ENCODE assay signal across 23 cellular contexts in genomic region chr6:143038845-143039244, GRCh38. TPM values are rescaled to one million over a fixed set of nuclear protein-coding genes. Genes with fewer than 3 reads are reported as not detected.
DNase-seq lines count a peak whose midpoint lies in the region; ATAC-seq, FAIRE-seq and TF ChIP-seq lines count a peak whose summit lies in the region.
"Had no signal": no experiment of that assay in that cellular context is flagged by ENCODE, and none has a peak within 500 bp of the region (broad histone marks: within the 10 kb centered on the region; RNA-seq: fewer than 3 reads in every experiment).

No MANE protein-coding gene starts in this region.

- H3K4me2 ChIP-seq in Loucy (ENCODE audit: low read depth, low read length, poor library complexity, severe bottlenecking): no peak overlapping the region
- no peak overlapping the region for H3K4me2 ChIP-seq in GM12878 (ENCODE audit: control insufficient read depth, insufficient read depth)
- H3K4me2 ChIP-seq: neural progenitor cell had no signal

- TF ChIP-seq EP300 in GM12878 (IDR thresholded peaks at IDR 0.05; ENCODE audit: borderline replicate concordance in 1 of 2, control insufficient read depth in 1 of 2, low read depth in 2 of 2, low read length in 2 of 2): no peak

- TF ChIP-seq RAD21 in GM12878 (IDR thresholded peaks at IDR 0.05; ENCODE audit: insufficient read depth, low read depth, low read length): peak; percentile 35

- peak; percentile 25 for TF ChIP-seq CTCF in CD4-positive, alpha-beta T cell (IDR thresholded peaks at IDR 0.05)
- TF ChIP-seq CTCF in GM13977 (IDR thresholded peaks at IDR 0.05; ENCODE audit: extremely low read depth, insufficient read depth, missing control alignments) (peak; percentile 22), Loucy (conservative IDR thresholded peaks at IDR 0.05; ENCODE audit: low read length) (peak; percentile 32; the same call in 1 of the 2 replicates), GM12878 (IDR thresholded peaks at IDR 0.05 in 2 of 3, conservative IDR thresholded peaks at IDR 0.05 in 1 of 3; ENCODE audit: control insufficient read depth in 2 of 3, extremely low read depth in 1 of 3, insufficient read depth in 1 of 3, low read depth in 3 of 3, low read length in 3 of 3) (peak; percentile 20 to 29 (median 28); a peak in 4 of 6 replicates)

- no peak overlapping the region for H3K4me3 Mint-ChIP-seq in CD4-positive, alpha-beta T cell
- H3K4me3 Mint-ChIP-seq: brain, neural progenitor cell had no signal

- H3K27me3 Mint-ChIP-seq in CD4-positive, alpha-beta T cell: peaks cover 12% of the 10 kb centered on the region

- H3K36me3 Mint-ChIP-seq in CD4-positive, alpha-beta T cell (ENCODE audit: low read depth): no peaks in the 10 kb centered on the region
- H3K36me3 Mint-ChIP-seq: brain, neural progenitor cell had no signal

- H3K79me2 ChIP-seq in Loucy (ENCODE audit: insufficient read depth, low read length): no peaks in the 10 kb centered on the region
- no peaks in the 10 kb centered on the region for H3K79me2 ChIP-seq in GM12878 (ENCODE audit: control insufficient read depth, insufficient read depth, low read length)

- intact Hi-C loops in CD4-positive, alpha-beta T cell (cut with DNase I, micrococcal nuclease): loop anchor here in 1 of 2 experiments (10.0 kb wide), 1 partner anchor 386 kb away; no protein-coding TSS in a partner anchor
- intact Hi-C loops in GM12878 (cut with micrococcal nuclease; ENCODE audit: unreplicated experiment): loop anchor here (5.0 kb wide), 1 partner anchor 92 kb away; the partner anchor contains the start of gene HIVEP2

- CTCF ChIA-PET in CD4-positive, alpha-beta T cell (lab: Charles Lee): no interaction called here
- CTCF ChIA-PET in GM12878 (lab: Yijun Ruan, JAX): interaction anchor here (1.0 to 1.1 kb wide), 2 partner anchors 13 to 345 kb away, joined by 3 to 4 read pairs; no protein-coding TSS in a partner anchor

- in situ Hi-C loops in GM13977 (cut with MboI; ENCODE audit: low pct_unique_long_range_greater_than_20kb, low sequenced_read_pairs, unreplicated experiment): loop anchor here (25.0 kb wide), 1 partner anchor 352 kb away; no protein-coding TSS in a partner anchor
- in situ Hi-C loops in GM12878 (cut with MboI): loop anchor here (5.0 kb wide), 1 partner anchor 347 kb away; no protein-coding TSS in a partner anchor

- SMC1A ChIA-PET in GM12878 (lab: Charles Lee; ENCODE audit: uncharacterized antibody, unreplicated experiment): interaction anchor here (1.0 kb wide), 1 partner anchor 24 kb away, joined by 3 read pairs; no protein-coding TSS in a partner anchor

- H3K9me3 Mint-ChIP-seq in CD4-positive, alpha-beta T cell: no peaks in the 10 kb centered on the region
- H3K9me3 Mint-ChIP-seq: neural progenitor cell had no signal

- no TSS peak for BruUV-seq in GM12878 (replicated peaks; lab: Mats Ljungman, UMichigan)

- no peak overlapping the region for H3K27ac ChIP-seq in CD4-positive, alpha-beta T cell (ENCODE audit: low read depth, low read length)
- H3K27ac ChIP-seq in GM12878 (ENCODE audit: control insufficient read depth, insufficient read depth): no peak overlapping the region
- H3K27ac ChIP-seq: gastrocnemius medialis, neural progenitor cell had no signal

- no peak for FAIRE-seq in GM12878 (lab: Jason Lieb, UNC)

- H3K27ac Mint-ChIP-seq in CD4-positive, alpha-beta T cell: no peak overlapping the region
- H3K27ac Mint-ChIP-seq: brain, neural progenitor cell had no signal

- TF ChIP-seq POLR2A in GM12878 (IDR thresholded peaks at IDR 0.05; ENCODE audit: low read depth, low read length): no peak

- ATAC-seq in CD4-positive, alpha-beta T cell (ENCODE audit: poor library complexity): peak; percentile 63
- ATAC-seq in GM12878 (peak; percentile 69), HG02798 (IDR thresholded peaks at IDR 0.05; ENCODE audit: poor library complexity, unreplicated experiment) (no peak)
- ATAC-seq: esophagus mucosa, gastrocnemius medialis, SK-N-SH treated with all-trans-retinoic acid at 6 μM for 48 hours had no signal

- H3K27me3 ChIP-seq in CD4-positive, alpha-beta T cell (ENCODE audit: control insufficient read depth, insufficient read depth, low read length): no peaks in the 10 kb centered on the region
- no peaks in the 10 kb centered on the region for H3K27me3 ChIP-seq in Loucy (ENCODE audit: insufficient read depth, low read length, poor library complexity, severe bottlenecking)
- peaks cover 0 to 2% of the 10 kb centered on the region in 2 experiments; a peak in 1 of 4 replicates for H3K27me3 ChIP-seq in GM12878 (replicated peaks in 1 of 2; ENCODE audit: control insufficient read depth in 2 of 2, insufficient read depth in 2 of 2, low read length in 1 of 2)
- H3K27me3 ChIP-seq: gastrocnemius medialis, neural progenitor cell had no signal

- no peak for DNase-seq in CD4-positive, alpha-beta T cell
- DNase-seq in GM13977 (ENCODE audit: low spot score) (no peak), GM12878 (ENCODE audit: low read depth, low spot score) (no peak), NCI-H1417 treated with DMSO at 0.1 percent for 48 hours (lab: John Stamatoyannopoulos, UW) (no peak), DMS79 treated with DMSO at 0.1 percent for 48 hours (lab: John Stamatoyannopoulos, UW) (no peak), COLO668 (lab: John Stamatoyannopoulos, UW; ENCODE audit: unreplicated experiment) (no peak)
- DNase-seq: activated T-cell treated with anti-CD3 and anti-CD28 coated beads, Interleukin-2, amount 50 U/mL, for 1 hour; effector memory CD4-positive, alpha-beta T cell; gastrocnemius medialis; GDM1; islet precursor cell; Kasumi-1; NCI-H1105 treated with DMSO at 0.1 percent for 48 hours; NCI-H2081 treated with DMSO at 0.1 percent for 48 hours; NCI-H524 treated with DMSO at 0.1 percent for 48 hours; T-helper 9 cell had no signal

- no peaks in the 10 kb centered on the region for H3K9me2 ChIP-seq in Loucy (replicated peaks; ENCODE audit: low read depth, low read length)

- no peaks in the 10 kb centered on the region for H3F3A ChIP-seq in Loucy (ENCODE audit: low read depth)

- H3K4me1 Mint-ChIP-seq in CD4-positive, alpha-beta T cell (ENCODE audit: low read depth): no peaks in the 10 kb centered on the region
- H3K4me1 Mint-ChIP-seq: brain had no signal

- H3K4me1 ChIP-seq in Loucy (ENCODE audit: insufficient read depth, low read length, poor library complexity, severe bottlenecking): peaks cover 6% of the 10 kb centered on the region
- peaks cover 14% of the 10 kb centered on the region for H3K4me1 ChIP-seq in GM12878 (ENCODE audit: control insufficient read depth, insufficient read depth, low read length)
- H3K4me1 ChIP-seq: gastrocnemius medialis, HAP-1 had no signal

- H3K9me3 ChIP-seq in CD4-positive, alpha-beta T cell (ENCODE audit: control insufficient read depth, low read length): no peaks in the 10 kb centered on the region
- H3K9me3 ChIP-seq in Loucy (ENCODE audit: insufficient read depth, low read depth, low read length): no peaks in the 10 kb centered on the region
- H3K9me3 ChIP-seq in GM12878 (replicated peaks; ENCODE audit: control insufficient read depth, insufficient read depth, low read length): no peaks in the 10 kb centered on the region; the same call in 2 of the 3 replicates
- H3K9me3 ChIP-seq: gastrocnemius medialis, HAP-1 had no signal

- no peak overlapping the region for H3K4me3 ChIP-seq in Loucy (ENCODE audit: low read length, poor library complexity, severe bottlenecking)
- no peak overlapping the region for H3K4me3 ChIP-seq in GM12878
- H3K4me3 ChIP-seq: gastrocnemius medialis, HAP-1, neural progenitor cell had no signal

- no peak overlapping the region for H3K9ac ChIP-seq in Loucy (ENCODE audit: low read depth, low read length, poor library complexity, severe bottlenecking)
- H3K9ac ChIP-seq in GM12878 (ENCODE audit: control insufficient read depth, insufficient read depth, low read length): no peak overlapping the region
- H3K9ac ChIP-seq: neural progenitor cell had no signal

- H2AFZ ChIP-seq in Loucy (ENCODE audit: low read length) (no peak overlapping the region), GM12878 (ENCODE audit: control insufficient read depth, low read depth, low read length) (no peak overlapping the region)
- H2AFZ ChIP-seq: neural progenitor cell had no signal

- H3K36me3 ChIP-seq in Loucy (ENCODE audit: insufficient read depth, low read length): no peaks in the 10 kb centered on the region
- H3K36me3 ChIP-seq in GM12878 (ENCODE audit: control insufficient read depth in 2 of 2, insufficient read depth in 2 of 2, low read length in 1 of 2): no peaks in the 10 kb centered on the region
- H3K36me3 ChIP-seq: gastrocnemius medialis, HAP-1, neural progenitor cell had no signal

- RAD21 ChIA-PET in GM12878 (lab: Charles Lee; ENCODE audit: unreplicated experiment): interaction anchor here (0.7 kb wide), 1 partner anchor 12 kb away, joined by 3 read pairs; no protein-coding TSS in a partner anchor

- H4K20me1 ChIP-seq in Loucy (ENCODE audit: insufficient read depth, low read length, poor library complexity, severe bottlenecking) (no peaks in the 10 kb centered on the region), GM12878 (ENCODE audit: control insufficient read depth, insufficient read depth) (no peaks in the 10 kb centered on the region)

- POLR2A ChIA-PET in CD4-positive, alpha-beta T cell (lab: Charles Lee): no interaction called here
- POLR2A ChIA-PET in GM12878 (lab: Charles Lee): interaction anchor here (0.5 kb wide), 1 partner anchor 17 kb away, joined by 3 read pairs; no protein-coding TSS in a partner anchor

- 91% methylated on average over 1 of the region's 1 CpG for whole genome bisulfite sequencing in GM12878 (ENCODE audit: insufficient coverage, insufficient replicate concordance, low lambda C conversion rate, missing lambda C conversion rate)

TF ChIP-seq in GM12878, 131 proteins besides CTCF, POLR2A, EP300 and RAD21:
- TF ChIP-seq SMC3 (IDR thresholded peaks at IDR 0.05; ENCODE audit: borderline replicate concordance, low read length) (peak; percentile 27; the same call in 1 of the 2 replicates), RB1 (IDR thresholded peaks at IDR 0.05; ENCODE audit: borderline replicate concordance) (no peak)

RNA-seq across cellular contexts. Expression of gene AIG1, which starts 21.8 kb away (rescaled TPM):
- 1 to 10 TPM; 7.4 to 8.4 TPM for total RNA-seq in CD4-positive, alpha-beta T cell
- 18.0 and 20.4 TPM in 2 replicates for total RNA-seq in GM12878 (2013; cell fraction: nucleolus; rRNA removed)
- total RNA-seq in GM12878 (2014; rRNA removed) (36.4 and 38.9 TPM in 2 replicates), GM12878 (2014; rRNA removed; fragmentation: Illumina TruSeq; extraction: Trizol) (39.0 and 40.8 TPM in 2 replicates), GM12878 (2021) (34.9 and 35.2 TPM in 2 replicates)
- polyA plus RNA-seq in GM12878 (2011; ENCODE audit: low read depth): 16.7 TPM
- polyA plus RNA-seq in GM12878 (2011; rRNA removed) (21.2 and 27.0 TPM in 2 replicates), GM12878 (2014; fragmentation: Illumina TruSeq; extraction: Trizol) (46.2 and 50.5 TPM in 2 replicates), GM12878 (2014; fragmentation: Nextera tagmentation; extraction: Ambion mirVana) (10 to 100 TPM; 66.4 to 74.5 TPM), GM12878 (2014; rRNA removed) (31.7 and 36.4 TPM in 2 replicates), GM12878 (2016; fragmentation: Nextera tagmentation; extraction: Ambion mirVana) (10 to 100 TPM; 32.1 to 33.5 TPM)
- polyA plus RNA-seq in GM12878 (2011; cell fraction: cytosol; rRNA removed): 24.4 and 26.5 TPM in 2 replicates
- polyA plus RNA-seq in GM12878 (2011; cell fraction: nucleus; rRNA removed): 13.4 and 14.7 TPM in 2 replicates
- 22.0 and 22.3 TPM in 2 replicates for polyA plus RNA-seq in GM12878 (2012)
- polyA minus RNA-seq in GM12878 (2011; rRNA and poly(A)+ RNA removed): 12.1 and 13.1 TPM in 2 replicates
- 4.3 and 6.0 TPM in 2 replicates for polyA minus RNA-seq in GM12878 (2011; cell fraction: cytosol; rRNA and poly(A)+ RNA removed)
- 11.8 and 13.4 TPM in 2 replicates for polyA minus RNA-seq in GM12878 (2011; cell fraction: nucleus; rRNA and poly(A)+ RNA removed)
